In genomic region chr7:142712617-142712957, GRCh38 we compare ENCODE assay signal across 1 cellular context.
TF ChIP-seq lines count a peak whose summit lies in the region.

No MANE protein-coding gene starts in this region.

TF ChIP-seq in GM12891, 5 proteins besides CTCF, POLR2A, EP300 and RAD21 (continued from another document):
- TF ChIP-seq SPI1 (IDR thresholded peaks at IDR 0.05; ENCODE audit: low read depth, low read length): no peak
